11 cellular contexts compared by ENCODE assay signal in genomic region chr4:2354127-2354526, GRCh38.
DNase-seq lines count a peak whose midpoint lies in the region; ATAC-seq and TF ChIP-seq lines count a peak whose summit lies in the region.
"Had no signal": no experiment of that assay in that cellular context is flagged by ENCODE, and none has a peak within 500 bp of the region (broad histone marks: within the 10 kb centered on the region; RNA-seq: fewer than 3 reads in every experiment).

No MANE protein-coding gene starts in this region.

- no peak overlapping the region for H3K4me2 ChIP-seq in PC-3 (ENCODE audit: low read length)

- WGBS in heart right ventricle, 2 donors: 53 to 66% methylated on average over 7 of the region's 7 CpGs

- DNase-seq in heart right ventricle: no peak
- DNase-seq in right atrium auricular region (ENCODE audit: low spot score): no peak
- DNase-seq in PC-3: no peak
- DNase-seq in fibroblast of the aortic adventitia (ENCODE audit: low read depth): no peak
- no peak for DNase-seq in NCI-H1048 (lab: John Stamatoyannopoulos, UW)
- DNase-seq in NOMO-1 treated with dmso at 0.1 percent for 144 hours (lab: John Stamatoyannopoulos, UW; ENCODE audit: unreplicated experiment): no peak
- DNase-seq: HCEC 1CT, OCI-M1 had no signal

- no peaks in the 10 kb centered on the region for H3K9me3 ChIP-seq in heart right ventricle
- no peaks in the 10 kb centered on the region for H3K9me3 ChIP-seq in right atrium auricular region
- H3K9me3 ChIP-seq in PC-3 (ENCODE audit: low read length): no peaks in the 10 kb centered on the region
- H3K9me3 ChIP-seq: mucosa of descending colon had no signal

- TF ChIP-seq CTCF in heart right ventricle (IDR thresholded peaks at IDR 0.05) (peak in 6 of 9 donors; percentile 11 to 37 (median 21)), right atrium auricular region (IDR thresholded peaks at IDR 0.05) (peak in 1 of 2 donors; percentile 37), PC-3 (conservative IDR thresholded peaks at IDR 0.05; ENCODE audit: low read depth, low read length) (peak; percentile 35; the same call in 1 of the 2 replicates), fibroblast of the aortic adventitia (IDR thresholded peaks at IDR 0.05; ENCODE audit: insufficient read depth, low read length) (peak; percentile 37)

- POLR2A ChIA-PET in PC-3 (lab: Charles Lee; ENCODE audit: unreplicated experiment): no interaction called here

- H3K79me2 ChIP-seq in PC-3 (ENCODE audit: low read length): no peaks in the 10 kb centered on the region

- peak in 2 of 8 donors; percentile 7 to 17 for ATAC-seq in heart right ventricle
- no peak for ATAC-seq in PC-3
- no peak for ATAC-seq in GM18909 (IDR thresholded peaks at IDR 0.05; ENCODE audit: poor library complexity, unreplicated experiment)
- ATAC-seq: mucosa of descending colon had no signal

- no peak overlapping the region for H3K9ac ChIP-seq in PC-3 (ENCODE audit: low read length)

- H3K27ac ChIP-seq in heart right ventricle (no peak overlapping the region), right atrium auricular region (no peak overlapping the region), PC-3 (ENCODE audit: low read length) (no peak overlapping the region), temporal lobe (ENCODE audit: low read depth, low read length) (peak overlapping the region; percentile 32)

- H3K9me2 ChIP-seq in PC-3 (replicated peaks; ENCODE audit: low read length): no peaks in the 10 kb centered on the region

- no peaks in the 10 kb centered on the region for H3K36me3 ChIP-seq in heart right ventricle
- no peaks in the 10 kb centered on the region for H3K36me3 ChIP-seq in right atrium auricular region
- no peaks in the 10 kb centered on the region for H3K36me3 ChIP-seq in PC-3 (ENCODE audit: low read depth, low read length)

- CTCF ChIA-PET in PC-3 (lab: Charles Lee): no interaction called here

- intact Hi-C loops in heart right ventricle (cut with DNase I): loop anchor here in 2 of 10 donors (10.0 kb wide), 2 partner anchors 109 to 119 kb away; partner anchors contain the start of genes HAUS3 (in 1 of the 2) and POLN (in 1 of the 2)
- intact Hi-C loops in PC-3 (cut with micrococcal nuclease): no loop called here

- no TSS peak for BruUV-seq in PC-3 (replicated peaks; lab: Mats Ljungman, UMichigan)

- H3K4me1 ChIP-seq in heart right ventricle (peaks cover 0 to 17% (median 14%) of the 10 kb centered on the region in 9 donors), right atrium auricular region (peaks cover 0 to 11% of the 10 kb centered on the region in 2 donors), PC-3 (ENCODE audit: insufficient read depth, low read length) (no peaks in the 10 kb centered on the region)

- H3K4me3 ChIP-seq in heart right ventricle (no peak overlapping the region), right atrium auricular region (no peak overlapping the region), PC-3 (ENCODE audit: low read length) (no peak overlapping the region), fibroblast of the aortic adventitia (ENCODE audit: low read depth, low read length) (no peak overlapping the region)
- H3K4me3 ChIP-seq: mucosa of descending colon had no signal

- H3K27me3 ChIP-seq in heart right ventricle (no peaks in the 10 kb centered on the region), right atrium auricular region (no peaks in the 10 kb centered on the region), PC-3 (ENCODE audit: low read length) (no peaks in the 10 kb centered on the region)

- H3F3A ChIP-seq in PC-3 (ENCODE audit: low read length, unreplicated experiment): no peaks in the 10 kb centered on the region

- H2AFZ ChIP-seq in PC-3 (ENCODE audit: low read length): no peak overlapping the region

- H4K20me1 ChIP-seq in PC-3 (ENCODE audit: low read length): no peaks in the 10 kb centered on the region
